1 cellular context compared by ENCODE assay signal in the genomic region with DNA sequence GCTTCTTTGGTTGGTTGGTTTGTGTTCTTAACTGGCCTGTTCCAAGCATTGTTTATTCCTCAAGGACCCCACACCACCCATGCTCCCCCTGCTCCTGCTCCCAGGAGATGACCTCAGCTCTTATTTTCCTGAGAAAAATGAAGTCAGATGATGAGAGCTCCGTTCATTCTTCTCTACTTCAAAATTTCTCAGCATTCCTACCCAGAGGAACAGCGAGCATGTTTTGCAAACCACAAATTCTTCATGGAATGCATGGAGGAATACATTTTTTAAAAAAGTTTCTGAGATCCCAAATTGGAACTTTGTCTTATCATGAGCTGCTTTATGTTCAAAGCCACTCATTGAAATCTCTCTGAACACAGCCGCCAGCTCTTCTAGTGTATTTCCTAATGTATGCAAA.
TF ChIP-seq lines count a peak whose summit lies in the region.

No MANE protein-coding gene starts in this region.

TF ChIP-seq in WTC11, 78 proteins besides CTCF, POLR2A, EP300 and RAD21 (continued from another document):
- TF ChIP-seq, protein P1, sequence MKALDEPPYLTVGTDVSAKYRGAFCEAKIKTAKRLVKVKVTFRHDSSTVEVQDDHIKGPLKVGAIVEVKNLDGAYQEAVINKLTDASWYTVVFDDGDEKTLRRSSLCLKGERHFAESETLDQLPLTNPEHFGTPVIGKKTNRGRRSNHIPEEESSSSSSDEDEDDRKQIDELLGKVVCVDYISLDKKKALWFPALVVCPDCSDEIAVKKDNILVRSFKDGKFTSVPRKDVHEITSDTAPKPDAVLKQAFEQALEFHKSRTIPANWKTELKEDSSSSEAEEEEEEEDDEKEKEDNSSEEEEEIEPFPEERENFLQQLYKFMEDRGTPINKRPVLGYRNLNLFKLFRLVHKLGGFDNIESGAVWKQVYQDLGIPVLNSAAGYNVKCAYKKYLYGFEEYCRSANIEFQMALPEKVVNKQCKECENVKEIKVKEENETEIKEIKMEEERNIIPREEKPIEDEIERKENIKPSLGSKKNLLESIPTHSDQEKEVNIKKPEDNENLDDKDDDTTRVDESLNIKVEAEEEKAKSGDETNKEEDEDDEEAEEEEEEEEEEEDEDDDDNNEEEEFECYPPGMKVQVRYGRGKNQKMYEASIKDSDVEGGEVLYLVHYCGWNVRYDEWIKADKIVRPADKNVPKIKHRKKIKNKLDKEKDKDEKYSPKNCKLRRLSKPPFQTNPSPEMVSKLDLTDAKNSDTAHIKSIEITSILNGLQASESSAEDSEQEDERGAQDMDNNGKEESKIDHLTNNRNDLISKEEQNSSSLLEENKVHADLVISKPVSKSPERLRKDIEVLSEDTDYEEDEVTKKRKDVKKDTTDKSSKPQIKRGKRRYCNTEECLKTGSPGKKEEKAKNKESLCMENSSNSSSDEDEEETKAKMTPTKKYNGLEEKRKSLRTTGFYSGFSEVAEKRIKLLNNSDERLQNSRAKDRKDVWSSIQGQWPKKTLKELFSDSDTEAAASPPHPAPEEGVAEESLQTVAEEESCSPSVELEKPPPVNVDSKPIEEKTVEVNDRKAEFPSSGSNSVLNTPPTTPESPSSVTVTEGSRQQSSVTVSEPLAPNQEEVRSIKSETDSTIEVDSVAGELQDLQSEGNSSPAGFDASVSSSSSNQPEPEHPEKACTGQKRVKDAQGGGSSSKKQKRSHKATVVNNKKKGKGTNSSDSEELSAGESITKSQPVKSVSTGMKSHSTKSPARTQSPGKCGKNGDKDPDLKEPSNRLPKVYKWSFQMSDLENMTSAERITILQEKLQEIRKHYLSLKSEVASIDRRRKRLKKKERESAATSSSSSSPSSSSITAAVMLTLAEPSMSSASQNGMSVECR (CRISPR knock-in tag; IDR thresholded peaks at IDR 0.05; ENCODE audit: borderline replicate concordance), result no peak
- TF ChIP-seq TCF7 (CRISPR knock-in tag; IDR thresholded peaks at IDR 0.05; ENCODE audit: low read depth) (no peak), CREM (CRISPR knock-in tag; IDR thresholded peaks at IDR 0.05) (no peak)
